Comparison of ENCODE assay signal across 7 cellular contexts in the genomic region with DNA sequence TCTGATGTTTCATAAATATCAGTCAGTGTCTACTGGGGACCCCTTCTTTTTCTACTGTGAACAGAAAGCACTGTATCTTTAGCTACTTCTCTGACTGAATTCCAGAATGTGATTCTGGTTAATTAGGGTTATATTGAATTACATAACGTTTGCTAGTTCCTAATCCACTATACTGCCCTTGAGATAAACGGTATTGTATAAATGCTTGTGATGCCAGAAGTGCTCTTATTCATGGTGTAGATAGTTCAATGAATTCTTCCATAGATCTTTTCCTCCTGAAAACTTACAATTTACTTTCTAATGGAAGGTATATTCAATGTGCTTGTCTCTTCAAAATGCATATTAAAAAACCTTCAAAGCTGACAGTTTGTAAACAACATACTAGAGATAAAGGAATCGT.
"Had no signal": no experiment of that assay in that cellular context is flagged by ENCODE, and none has a peak within 500 bp of the region (broad histone marks: within the 10 kb centered on the region; RNA-seq: fewer than 3 reads in every experiment).

No MANE protein-coding gene starts in this region.

- H3K27ac ChIP-seq: HL-60 had no signal

- H3K27ac Mint-ChIP-seq: GM23338, H9, IgD-negative memory B cell had no signal

- DNase-seq: H9, HCEC 1CT, KBM-7 had no signal

- H3K4me2 ChIP-seq: GM23338 had no signal

- ATAC-seq: GM23338, HepG2 had no signal

- H2AFZ ChIP-seq: GM23338 had no signal

- H3K4me3 ChIP-seq: GM23338 had no signal

- H3K4me3 Mint-ChIP-seq: GM23338, H9, IgD-negative memory B cell had no signal

- H3K4me1 Mint-ChIP-seq: GM23338, H9, IgD-negative memory B cell had no signal

- H3K9me3 Mint-ChIP-seq: GM23338, IgD-negative memory B cell had no signal
